ENCODE assay signal across 17 cellular contexts in genomic region chr7:128400566-128400965, GRCh38. TPM values are rescaled to one million over a fixed set of nuclear protein-coding genes. Genes with fewer than 3 reads are reported as not detected.
DNase-seq lines count a peak whose midpoint lies in the region; TF ChIP-seq lines count a peak whose summit lies in the region.
"Had no signal": no experiment of that assay in that cellular context is flagged by ENCODE, and none has a peak within 500 bp of the region (broad histone marks: within the 10 kb centered on the region; RNA-seq: fewer than 3 reads in every experiment).

No MANE protein-coding gene starts in this region.

- H3K4me1 Mint-ChIP-seq in activated CD4-positive, alpha-beta T cell treated with anti-CD3 and anti-CD28 coated beads, Interleukin-2, amount 10 ng/mL, durations not matched to agents 7 days and 5 days: peaks cover 22% of the 10 kb centered on the region

- no peaks in the 10 kb centered on the region for H3K9me3 Mint-ChIP-seq in activated CD4-positive, alpha-beta T cell treated with anti-CD3 and anti-CD28 coated beads, Interleukin-2, amount 10 ng/mL, durations not matched to agents 7 days and 5 days
- H3K9me3 Mint-ChIP-seq: CD8-positive, alpha-beta T cell; HFFc6 had no signal

- no peaks in the 10 kb centered on the region for H3K27me3 Mint-ChIP-seq in activated CD4-positive, alpha-beta T cell treated with anti-CD3 and anti-CD28 coated beads, Interleukin-2, amount 10 ng/mL, durations not matched to agents 7 days and 5 days
- H3K27me3 Mint-ChIP-seq: B cell; CD4-positive, CD25-positive, alpha-beta regulatory T cell had no signal

- H3K36me3 Mint-ChIP-seq in activated CD4-positive, alpha-beta T cell treated with anti-CD3 and anti-CD28 coated beads, Interleukin-2, amount 10 ng/mL, durations not matched to agents 7 days and 5 days (ENCODE audit: low read depth): peaks cover 33% of the 10 kb centered on the region

- no peak overlapping the region for H3K4me3 Mint-ChIP-seq in activated CD4-positive, alpha-beta T cell treated with anti-CD3 and anti-CD28 coated beads, Interleukin-2, amount 10 ng/mL, durations not matched to agents 7 days and 5 days
- H3K4me3 Mint-ChIP-seq: B cell; CD8-positive, alpha-beta T cell; HFFc6 had no signal

- H3K27ac Mint-ChIP-seq in activated CD4-positive, alpha-beta T cell treated with anti-CD3 and anti-CD28 coated beads, Interleukin-2, amount 10 ng/mL, durations not matched to agents 7 days and 5 days: peak overlapping the region; percentile 31
- H3K27ac Mint-ChIP-seq: B cell; CD8-positive, alpha-beta T cell; HFFc6 had no signal

- POLR2A ChIA-PET in activated CD4-positive, alpha-beta T cell treated with anti-CD3 and anti-CD28 coated beads, Interleukin-2, amount 10 ng/mL, durations not matched to agents 7 days and 5 days (lab: Charles Lee): no interaction called here
- POLR2A ChIA-PET in RWPE1 (lab: Yijun Ruan, JAX; ENCODE audit: low non-redundant PET): interaction anchor here (1.1 kb wide), 1 partner anchor 11 kb away, joined by 4 read pairs; no protein-coding TSS in a partner anchor

- CTCF ChIA-PET in activated CD4-positive, alpha-beta T cell treated with anti-CD3 and anti-CD28 coated beads, Interleukin-2, amount 10 ng/mL, durations not matched to agents 7 days and 5 days (lab: Charles Lee): interaction anchor here (0.7 to 3.3 kb wide), 4 partner anchors 13 to 76 kb away, joined by 3 to 11 read pairs (median 3); partner anchors contain the start of gene METTL2B
- CTCF ChIA-PET in RWPE1 (lab: Yijun Ruan, JAX): interaction anchor here (0.6 to 1.4 kb wide), 2 partner anchors 24 to 26 kb away, joined by 4 to 5 read pairs; no protein-coding TSS in a partner anchor

- H3K27ac ChIP-seq in RWPE1: peak overlapping the region; percentile 12
- H3K27ac ChIP-seq: 22Rv1, BLaER1, C4-2B had no signal

- DNase-seq in activated CD4-positive, alpha-beta T cell treated with anti-CD3 and anti-CD28 coated beads, Interleukin-2, amount 10 ng/mL, durations not matched to agents 7 days and 5 days: no peak
- no peak for DNase-seq in activated CD4-positive, alpha-beta T cell treated with anti-CD3 and anti-CD28 coated beads, Interleukin-2, amount 50 U/mL, for 4 hours
- DNase-seq in RWPE1 (ENCODE audit: low spot score): no peak
- DNase-seq in islet precursor cell: peak; percentile 33
- DNase-seq in central memory CD4-positive, alpha-beta T cell: no peak
- no peak for DNase-seq in activated CD8-positive, alpha-beta memory T cell treated with anti-CD3 and anti-CD28 coated beads, Interleukin-2, amount 50 U/mL, for 4 hours
- DNase-seq: Caco-2; CD4-positive, CD25-positive, alpha-beta regulatory T cell; CD8-positive, alpha-beta T cell; DMS153; DND-41; GOT3; HFFc6 had no signal

- no peak for TF ChIP-seq CTCF in RWPE1 (conservative IDR thresholded peaks at IDR 0.05; ENCODE audit: low read depth)

RNA-seq across cellular contexts. Expression of gene IMPDH1, which starts 9.2 kb away (rescaled TPM):
- total RNA-seq in activated CD4-positive, alpha-beta T cell treated with anti-CD3 and anti-CD28 coated beads, Interleukin-2, amount 10 ng/mL, durations not matched to agents 7 days and 5 days: 10 to 100 TPM; 70.4 to 72.3 TPM

RNA-seq across cellular contexts. Expression of gene PRRT4, which starts 39.1 kb away (rescaled TPM):
- under 1 TPM; 0.21 to 0.25 TPM for total RNA-seq in activated CD4-positive, alpha-beta T cell treated with anti-CD3 and anti-CD28 coated beads, Interleukin-2, amount 10 ng/mL, durations not matched to agents 7 days and 5 days
- total RNA-seq: HFFc6 had no signal

RNA-seq across cellular contexts. Expression of gene HILPDA, which starts 55.1 kb away (rescaled TPM):
- total RNA-seq in activated CD4-positive, alpha-beta T cell treated with anti-CD3 and anti-CD28 coated beads, Interleukin-2, amount 10 ng/mL, durations not matched to agents 7 days and 5 days: 10 to 100 TPM; 10.8 to 11.9 TPM

RNA-seq across cellular contexts. Expression of gene RBM28, which starts 56.9 kb away (rescaled TPM):
- total RNA-seq in activated CD4-positive, alpha-beta T cell treated with anti-CD3 and anti-CD28 coated beads, Interleukin-2, amount 10 ng/mL, durations not matched to agents 7 days and 5 days: 10 to 100 TPM; 35.1 to 37.3 TPM
